29 cellular contexts compared by ENCODE assay signal in genomic region chr7:52150952-52151351, GRCh38.
"Had no signal": no experiment of that assay in that cellular context is flagged by ENCODE, and none has a peak within 500 bp of the region (broad histone marks: within the 10 kb centered on the region; RNA-seq: fewer than 3 reads in every experiment).

No MANE protein-coding gene starts in this region.

- FAIRE-seq: colon, endometrium, endothelial cell of umbilical vein, frontal cortex had no signal

- ATAC-seq: effector memory CD8-positive, alpha-beta T cell; esophagus mucosa; foreskin keratinocyte; gastrocnemius medialis; gastroesophageal sphincter; heart left ventricle; heart right ventricle had no signal

- H3K4me3 ChIP-seq: colonic mucosa, coronary artery, dorsolateral prefrontal cortex, esophagus muscularis mucosa, esophagus squamous epithelium, gastrocnemius medialis, gastroesophageal sphincter, heart left ventricle, heart right ventricle had no signal

- DNase-seq: colonic mucosa; cortex of kidney; dermis blood vessel endothelial cell; dorsolateral prefrontal cortex; effector CD4-positive, alpha-beta T cell; effector CD8-positive, alpha-beta T cell; effector memory CD4-positive, alpha-beta T cell; effector memory CD8-positive, alpha-beta T cell; endodermal cell; erythroblast; esophagus squamous epithelium; foreskin fibroblast; foreskin keratinocyte; foreskin melanocyte; gastrocnemius medialis; glutamatergic neuron; head of caudate nucleus; heart left ventricle; heart right ventricle had no signal

- H3K27me3 Mint-ChIP-seq: dendritic cell treated with granulocyte-macrophage colony-stimulating factor and Interleukin-4, amounts not matched to agents 40 ng/mL and 50 ng/mL, for 4 days; effector memory CD8-positive, alpha-beta T cell had no signal

- H3K9me3 Mint-ChIP-seq: endodermal cell had no signal

- H3K9me3 ChIP-seq: colonic mucosa, esophagus muscularis mucosa, esophagus squamous epithelium, gastrocnemius medialis, gastroesophageal sphincter, heart left ventricle, heart right ventricle had no signal

- H3K27me3 ChIP-seq: colonic mucosa, dorsolateral prefrontal cortex, esophagus muscularis mucosa, esophagus squamous epithelium, foreskin keratinocyte, gastrocnemius medialis, gastroesophageal sphincter, heart left ventricle, heart right ventricle had no signal

- H3K4me1 ChIP-seq: colonic mucosa, esophagus muscularis mucosa, esophagus squamous epithelium, foreskin keratinocyte, gastrocnemius medialis, gastroesophageal sphincter, heart left ventricle, heart right ventricle had no signal

- H3K27ac Mint-ChIP-seq: dendritic cell treated with granulocyte-macrophage colony-stimulating factor and Interleukin-4, amounts not matched to agents 40 ng/mL and 50 ng/mL, for 4 days; effector memory CD8-positive, alpha-beta T cell; endodermal cell had no signal

- H3K36me3 ChIP-seq: colonic mucosa, esophagus muscularis mucosa, esophagus squamous epithelium, gastrocnemius medialis, gastroesophageal sphincter, heart left ventricle, heart right ventricle had no signal

- H3K4me3 Mint-ChIP-seq: dendritic cell treated with granulocyte-macrophage colony-stimulating factor and Interleukin-4, amounts not matched to agents 40 ng/mL and 50 ng/mL, for 4 days; effector memory CD8-positive, alpha-beta T cell; endodermal cell had no signal

- H3K27ac ChIP-seq: colonic mucosa, coronary artery, dorsolateral prefrontal cortex, epithelial cell of prostate, esophagus muscularis mucosa, esophagus squamous epithelium, foreskin keratinocyte, gastrocnemius medialis, gastroesophageal sphincter, heart left ventricle, heart right ventricle had no signal
